9 cellular contexts compared by ENCODE assay signal in the genomic region with DNA sequence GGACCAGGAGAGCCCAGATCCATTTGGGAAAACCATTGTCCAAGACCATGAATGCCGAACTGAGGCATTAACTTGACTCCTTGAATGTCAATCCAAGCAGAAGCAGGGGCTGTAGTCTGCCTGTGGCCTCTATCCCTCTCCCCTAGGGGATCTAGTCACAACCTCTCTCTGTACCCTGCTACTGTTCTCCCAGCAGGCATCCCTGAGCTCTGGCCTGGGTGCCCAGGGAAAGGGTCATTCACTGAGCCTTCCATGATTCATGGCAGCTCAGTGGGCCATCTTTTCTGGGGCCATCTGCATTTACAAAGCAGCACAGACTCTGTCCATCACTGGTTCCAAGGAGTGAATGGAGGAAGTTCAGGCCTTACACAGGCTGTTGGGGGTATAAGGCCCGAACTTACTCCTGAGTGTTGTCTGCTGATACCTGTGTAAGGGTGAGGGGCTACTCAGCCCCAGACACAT.
DNase-seq lines count a peak whose midpoint lies in the region; ATAC-seq and TF ChIP-seq lines count a peak whose summit lies in the region.
"Had no signal": no experiment of that assay in that cellular context is flagged by ENCODE, and none has a peak within 500 bp of the region (broad histone marks: within the 10 kb centered on the region; RNA-seq: fewer than 3 reads in every experiment).

No MANE protein-coding gene starts in this region.

- H3K9ac ChIP-seq in adipocyte (ENCODE audit: low read length), result peak overlapping the region; percentile 85

- TF ChIP-seq EP300 in ovary (IDR thresholded peaks at IDR 0.05), result no peak

- H3K9me3 Mint-ChIP-seq in activated naive CD4-positive, alpha-beta T cell treated with anti-CD3 and anti-CD28 coated beads, Interleukin-2, amount 50 U/mL, for 72 hours, result no peaks in the 10 kb centered on the region

- ATAC-seq in HG02870 (IDR thresholded peaks at IDR 0.05; ENCODE audit: unreplicated experiment), result no peak
- ATAC-seq in activated naive CD4-positive, alpha-beta T cell treated with anti-CD3 and anti-CD28 coated beads, Interleukin-2, amount 50 U/mL, for 72 hours, result no peak

- H3K9me3 ChIP-seq in adipocyte (ENCODE audit: control insufficient read depth, low read length) (no peaks in the 10 kb centered on the region), esophagus (ENCODE audit: control insufficient read depth in 2 of 2, insufficient read depth in 1 of 2, low read depth in 1 of 2, low read length in 1 of 2) (no peaks in the 10 kb centered on the region), ovary (no peaks in the 10 kb centered on the region)

- TF ChIP-seq CTCF in ovary (IDR thresholded peaks at IDR 0.05), result no peak

- H3K4me3 ChIP-seq in adipocyte (ENCODE audit: low read length) (peak overlapping the region; percentile 74), esophagus (ENCODE audit: low read depth in 1 of 2, low read length in 2 of 2) (no peak overlapping the region), ovary (no peak overlapping the region)

- intact Hi-C loops in ovary (cut with DNase I), result no loop called here

- TF ChIP-seq POLR2A in ovary (IDR thresholded peaks at IDR 0.05), result no peak

- 58 to 80% methylated on average over 2 of the region's 2 CpGs for WGBS in esophagus, 2 donors
- 72 to 85% (median 81%) methylated on average over 2 of the region's 2 CpGs for WGBS in ovary, 3 donors

- H3K36me3 ChIP-seq in adipocyte (ENCODE audit: control insufficient read depth, insufficient read depth, low read length, severe bottlenecking) (no peaks in the 10 kb centered on the region), esophagus (ENCODE audit: control insufficient read depth in 2 of 2, insufficient read depth in 2 of 2, low read length in 1 of 2) (no peaks in the 10 kb centered on the region), ovary (no peaks in the 10 kb centered on the region)

- no peak overlapping the region for H3K27ac Mint-ChIP-seq in activated naive CD4-positive, alpha-beta T cell treated with anti-CD3 and anti-CD28 coated beads, Interleukin-2, amount 50 U/mL, for 72 hours

- no peaks in the 10 kb centered on the region for H3K36me3 Mint-ChIP-seq in activated naive CD4-positive, alpha-beta T cell treated with anti-CD3 and anti-CD28 coated beads, Interleukin-2, amount 50 U/mL, for 72 hours

- DNase-seq in adipocyte (ENCODE audit: low read depth), result no peak
- no peak for DNase-seq in ovary
- DNase-seq in ureter (ENCODE audit: low spot score), result peak; percentile 41
- DNase-seq in activated naive CD4-positive, alpha-beta T cell treated with anti-CD3 and anti-CD28 coated beads, Interleukin-2, amount 50 U/mL, for 72 hours (ENCODE audit: low spot score in 2 of 2), result no peak
- DNase-seq in retina, result no peak
- DNase-seq: activated effector memory CD4-positive, alpha-beta T cell treated with Interleukin-2 at 50 U/mL for 16 hours; NCI-H524 had no signal

- H3K27ac ChIP-seq in esophagus (ENCODE audit: low read depth in 2 of 2, low read length in 1 of 2) (peak overlapping the region; percentile 78 to 86), ovary (peak overlapping the region; percentile 21 to 47)

- H3K27me3 ChIP-seq in adipocyte (replicated peaks; ENCODE audit: control insufficient read depth, insufficient read depth, low read length) (no peaks in the 10 kb centered on the region), esophagus (ENCODE audit: control insufficient read depth in 1 of 2, insufficient read depth in 2 of 2, low read length in 2 of 2) (no peaks in the 10 kb centered on the region), ovary (no peaks in the 10 kb centered on the region)

- peaks cover 72% of the 10 kb centered on the region for H3K4me1 ChIP-seq in adipocyte (ENCODE audit: control insufficient read depth, insufficient read depth, low read length)
- peaks cover 3 to 25% of the 10 kb centered on the region in 2 donors for H3K4me1 ChIP-seq in esophagus (ENCODE audit: control insufficient read depth in 2 of 2, insufficient read depth in 2 of 2, low read length in 1 of 2)
- peaks cover 32% of the 10 kb centered on the region for H3K4me1 ChIP-seq in ovary (ENCODE audit: insufficient read depth)
